Comparison of ENCODE assay signal across 9 cellular contexts in genomic region chr17:7559307-7560171, GRCh38. TPM values are rescaled to one million over a fixed set of nuclear protein-coding genes. Genes with fewer than 3 reads are reported as not detected.
DNase-seq lines count a peak whose midpoint lies in the region; ATAC-seq and TF ChIP-seq lines count a peak whose summit lies in the region.
"Had no signal": no experiment of that assay in that cellular context is flagged by ENCODE, and none has a peak within 500 bp of the region (broad histone marks: within the 10 kb centered on the region; RNA-seq: fewer than 3 reads in every experiment).

No MANE protein-coding gene starts in this region.

- peak overlapping the region; percentile 98 to 99 for H3K27ac ChIP-seq in breast epithelium

- H3K4me1 ChIP-seq in breast epithelium, result peaks cover 15 to 43% of the 10 kb centered on the region in 2 donors
- H3K4me1 ChIP-seq in mucosa of stomach (ENCODE audit: control insufficient read depth, insufficient read depth, low read length), result peaks cover 62% of the 10 kb centered on the region

- intact Hi-C loops in breast epithelium (cut with DNase I; ENCODE audit: low total_unique reads), result loop anchor here (5.0 to 10.0 kb wide), 2 partner anchors 45 to 252 kb away; partner anchors contain the start of gene EIF5A

- no peaks in the 10 kb centered on the region for H3K9me3 ChIP-seq in breast epithelium
- no peaks in the 10 kb centered on the region for H3K9me3 ChIP-seq in mucosa of stomach (ENCODE audit: control insufficient read depth, low read length)

- TF ChIP-seq CTCF in breast epithelium (IDR thresholded peaks at IDR 0.05), result no peak

- H3K4me1 Mint-ChIP-seq in stimulated activated naive CD8-positive, alpha-beta T cell treated with anti-CD3 and anti-CD28 coated beads, Interleukin-15, Interleukin-2, amounts not matched to agents 100 ng/mL and 50 ng/mL, for 24 hours (ENCODE audit: low read depth), result peaks cover 55% of the 10 kb centered on the region

- H3K27me3 ChIP-seq in breast epithelium, result no peaks in the 10 kb centered on the region
- H3K27me3 ChIP-seq in mucosa of stomach (ENCODE audit: control insufficient read depth, insufficient read depth, low read length), result no peaks in the 10 kb centered on the region

- H3K9me3 Mint-ChIP-seq in stimulated activated naive CD8-positive, alpha-beta T cell treated with anti-CD3 and anti-CD28 coated beads, Interleukin-15, Interleukin-2, amounts not matched to agents 100 ng/mL and 50 ng/mL, for 24 hours, result no peaks in the 10 kb centered on the region

- H3K4me3 ChIP-seq in breast epithelium (peak overlapping the region; percentile 81 to 90 (median 89)), mucosa of stomach (ENCODE audit: low read length) (peak overlapping the region; percentile 77)

- H3K4me3 Mint-ChIP-seq in stimulated activated naive CD8-positive, alpha-beta T cell treated with anti-CD3 and anti-CD28 coated beads, Interleukin-15, Interleukin-2, amounts not matched to agents 100 ng/mL and 50 ng/mL, for 24 hours, result peak overlapping the region; percentile 90

- peak overlapping the region; percentile 93 for H3K27ac Mint-ChIP-seq in stimulated activated naive CD8-positive, alpha-beta T cell treated with anti-CD3 and anti-CD28 coated beads, Interleukin-15, Interleukin-2, amounts not matched to agents 100 ng/mL and 50 ng/mL, for 24 hours

- peaks cover 15% of the 10 kb centered on the region for H3K36me3 Mint-ChIP-seq in stimulated activated naive CD8-positive, alpha-beta T cell treated with anti-CD3 and anti-CD28 coated beads, Interleukin-15, Interleukin-2, amounts not matched to agents 100 ng/mL and 50 ng/mL, for 24 hours (ENCODE audit: low read depth)

- H3K9ac ChIP-seq in mucosa of stomach (ENCODE audit: low read length), result peak overlapping the region; percentile 98

- no peak for ATAC-seq in stimulated activated naive CD8-positive, alpha-beta T cell treated with anti-CD3 and anti-CD28 coated beads, Interleukin-15, Interleukin-2, amounts not matched to agents 100 U/mL and 50 U/mL, for 24 hours
- ATAC-seq in GM21515 (IDR thresholded peaks at IDR 0.05; ENCODE audit: unreplicated experiment), result no peak

- TF ChIP-seq POLR2A in breast epithelium (IDR thresholded peaks at IDR 0.05), result no peak

- no peaks in the 10 kb centered on the region for H3K27me3 Mint-ChIP-seq in stimulated activated naive CD8-positive, alpha-beta T cell treated with anti-CD3 and anti-CD28 coated beads, Interleukin-15, Interleukin-2, amounts not matched to agents 100 ng/mL and 50 ng/mL, for 24 hours

- DNase-seq in stimulated activated naive CD8-positive, alpha-beta T cell treated with anti-CD3 and anti-CD28 coated beads, Interleukin-15, Interleukin-2, amounts not matched to agents 100 U/mL and 50 U/mL, for 24 hours, result no peak
- DNase-seq in breast epithelium (ENCODE audit: low spot score in 2 of 2) (peak in 1 of 2 donors; percentile 49), LoVo (ENCODE audit: low spot score) (no peak), NOMO-1 (lab: John Stamatoyannopoulos, UW; ENCODE audit: unreplicated experiment in 2 of 2) (no peak)
- no peak for DNase-seq in effector CD4-positive, alpha-beta T cell
- DNase-seq: NCI-H1694 treated with DMSO at 0.1 percent for 48 hours had no signal

- H3K36me3 ChIP-seq in breast epithelium, result no peaks in the 10 kb centered on the region
- peaks cover 3% of the 10 kb centered on the region for H3K36me3 ChIP-seq in mucosa of stomach (ENCODE audit: control insufficient read depth, insufficient read depth, low read length)

RNA-seq across cellular contexts. Expression of gene TNFSF13, which starts 1.0 kb away (rescaled TPM):
- 10 to 100 TPM; 25.2 to 36.7 (median 33.6) TPM for total RNA-seq in breast epithelium

RNA-seq across cellular contexts. Expression of gene SENP3, which starts 2.2 kb away (rescaled TPM):
- total RNA-seq in breast epithelium, result 10 to 100 TPM; 59.5 to 65.2 (median 62.3) TPM

RNA-seq across cellular contexts. Expression of gene TNFSF12, which starts 10.7 kb away (rescaled TPM):
- 10 to 100 TPM; 39.3 to 65.3 (median 41.1) TPM for total RNA-seq in breast epithelium

RNA-seq across cellular contexts. Expression of gene CD68, which starts 19.9 kb away (rescaled TPM):
- 100 to 1,000 TPM in 1 of 3 donors, 10 to 100 TPM in 2; 49.8 to 220 (median 70.5) TPM for total RNA-seq in breast epithelium

RNA-seq across cellular contexts. Expression of gene MPDU1, which starts 24.1 kb away (rescaled TPM):
- total RNA-seq in breast epithelium, result 100 to 1,000 TPM in 1 of 3 donors, 10 to 100 TPM in 2; 66.6 to 140 (median 74.4) TPM
